In the genomic region with DNA sequence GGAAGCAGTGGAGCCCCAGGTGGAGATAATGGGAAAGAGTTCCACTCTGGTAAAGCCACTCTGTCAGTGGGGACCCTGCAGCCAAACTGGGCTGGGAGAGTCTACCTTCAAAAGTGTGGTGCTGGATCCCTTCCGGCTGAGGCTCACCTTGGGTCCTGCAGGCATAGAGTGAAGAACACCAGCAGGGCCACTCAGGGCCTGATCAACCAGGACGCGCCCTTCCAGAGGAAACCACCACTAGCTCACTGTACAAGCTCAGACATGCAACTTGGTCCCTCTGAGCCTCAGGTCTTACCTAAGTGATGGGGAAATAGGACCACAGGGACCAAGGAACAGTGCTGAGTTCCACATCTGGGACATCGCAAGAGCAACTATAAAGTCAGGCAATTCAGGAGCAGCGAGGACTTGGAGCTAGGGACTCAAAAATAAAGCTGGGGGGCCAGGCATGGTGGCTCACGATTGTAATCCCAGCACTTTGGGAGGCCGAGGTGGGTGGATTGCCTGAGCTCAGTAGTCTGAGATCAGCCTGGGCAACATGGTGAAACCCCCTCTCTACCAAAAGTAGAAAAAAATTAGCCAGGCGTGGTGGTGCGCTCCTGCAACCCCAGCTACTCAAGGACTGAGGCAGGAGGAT, we compare ENCODE assay signal across 1 cellular context.
TF ChIP-seq lines count a peak whose summit lies in the region.

No MANE protein-coding gene starts in this region.

TF ChIP-seq in H1, 55 proteins besides CTCF, POLR2A, EP300 and RAD21:
- TF ChIP-seq KDM4A (IDR thresholded peaks at IDR 0.05; ENCODE audit: low read depth, low read length, severe bottlenecking) (no peak), SP1 (IDR thresholded peaks at IDR 0.05; ENCODE audit: low read depth, low read length) (no peak)
